Comparison of ENCODE assay signal across 1 cellular context in genomic region chr19:2062770-2063169, GRCh38.
TF ChIP-seq lines count a peak whose summit lies in the region.

No MANE protein-coding gene starts in this region.

TF ChIP-seq in IMR-90, 13 proteins besides CTCF, POLR2A, EP300 and RAD21:
- TF ChIP-seq SMC3 (IDR thresholded peaks at IDR 0.05; ENCODE audit: low read depth, low read length) (no peak), MAZ (IDR thresholded peaks at IDR 0.05; ENCODE audit: borderline replicate concordance, low read depth, low read length) (no peak), BHLHE40 (IDR thresholded peaks at IDR 0.05; ENCODE audit: low read depth, low read length) (no peak), CHD1 (IDR thresholded peaks at IDR 0.05; ENCODE audit: low read depth, low read length) (no peak), USF2 (IDR thresholded peaks at IDR 0.05; ENCODE audit: low read depth, low read length) (no peak), MAFK (IDR thresholded peaks at IDR 0.05; ENCODE audit: low read depth, low read length) (no peak), CEBPB (IDR thresholded peaks at IDR 0.05; ENCODE audit: low read depth, low read length) (no peak), RCOR1 (IDR thresholded peaks at IDR 0.05; ENCODE audit: insufficient replicate concordance, low read length) (no peak), RFX5 (IDR thresholded peaks at IDR 0.05; ENCODE audit: low read depth, low read length) (no peak), MXI1 (IDR thresholded peaks at IDR 0.05; ENCODE audit: borderline replicate concordance, low read depth, low read length) (no peak), NFE2L2 (IDR thresholded peaks at IDR 0.05; ENCODE audit: low read depth, low read length) (no peak), FOS (IDR thresholded peaks at IDR 0.05; ENCODE audit: low read depth, low read length) (no peak)
- TF ChIP-seq, protein P1, sequence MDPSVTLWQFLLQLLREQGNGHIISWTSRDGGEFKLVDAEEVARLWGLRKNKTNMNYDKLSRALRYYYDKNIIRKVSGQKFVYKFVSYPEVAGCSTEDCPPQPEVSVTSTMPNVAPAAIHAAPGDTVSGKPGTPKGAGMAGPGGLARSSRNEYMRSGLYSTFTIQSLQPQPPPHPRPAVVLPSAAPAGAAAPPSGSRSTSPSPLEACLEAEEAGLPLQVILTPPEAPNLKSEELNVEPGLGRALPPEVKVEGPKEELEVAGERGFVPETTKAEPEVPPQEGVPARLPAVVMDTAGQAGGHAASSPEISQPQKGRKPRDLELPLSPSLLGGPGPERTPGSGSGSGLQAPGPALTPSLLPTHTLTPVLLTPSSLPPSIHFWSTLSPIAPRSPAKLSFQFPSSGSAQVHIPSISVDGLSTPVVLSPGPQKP (IDR thresholded peaks at IDR 0.05; ENCODE audit: borderline replicate concordance, low read depth, low read length), result no peak
